9 cellular contexts compared by ENCODE assay signal in the genomic region with DNA sequence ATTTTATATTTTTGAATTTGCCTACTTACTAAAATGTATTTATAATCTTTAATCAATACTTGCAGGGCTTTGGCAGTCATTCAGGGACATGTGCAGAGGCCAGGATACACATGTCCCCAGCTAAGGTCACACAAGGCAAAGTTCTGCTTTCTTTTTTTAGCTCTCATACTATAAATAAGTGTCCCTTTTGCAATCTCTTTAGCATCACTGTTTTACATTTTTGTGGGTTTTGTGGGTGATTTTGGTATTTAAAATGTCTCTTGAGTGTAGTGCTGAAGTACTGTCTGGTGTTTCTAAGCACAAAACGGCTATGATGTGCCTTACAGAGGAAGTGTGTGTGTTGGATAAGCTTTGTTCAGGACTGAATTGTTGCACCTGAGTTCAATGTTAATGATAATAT.
DNase-seq lines count a peak whose midpoint lies in the region; ATAC-seq and TF ChIP-seq lines count a peak whose summit lies in the region.
"Had no signal": no experiment of that assay in that cellular context is flagged by ENCODE, and none has a peak within 500 bp of the region (broad histone marks: within the 10 kb centered on the region; RNA-seq: fewer than 3 reads in every experiment).

No MANE protein-coding gene starts in this region.

- no peaks in the 10 kb centered on the region for H3K36me3 Mint-ChIP-seq in osteocyte (ENCODE audit: unreplicated experiment)

- H3K4me1 Mint-ChIP-seq in osteocyte (ENCODE audit: unreplicated experiment): peaks cover 13% of the 10 kb centered on the region
- H3K4me1 Mint-ChIP-seq: neural crest cell had no signal

- no peaks in the 10 kb centered on the region for H3K27me3 ChIP-seq in left lung

- H3K4me1 ChIP-seq in left lung: peaks cover 4 to 7% of the 10 kb centered on the region in 2 donors

- no peak overlapping the region for H3K4me3 ChIP-seq in left lung

- no peak overlapping the region for H3K4me3 Mint-ChIP-seq in osteocyte (ENCODE audit: unreplicated experiment)
- H3K4me3 Mint-ChIP-seq: neural crest cell had no signal

- no peak for TF ChIP-seq CTCF in left lung (IDR thresholded peaks at IDR 0.05)
- no peak for TF ChIP-seq CTCF in osteocyte (IDR thresholded peaks at IDR 0.05)

- H3K9me3 ChIP-seq in left lung: no peaks in the 10 kb centered on the region

- intact Hi-C loops in left lung (cut with DNase I) (no loop called here), posterior vena cava (cut with DNase I) (no loop called here)

- H3K27ac ChIP-seq in left lung: no peak overlapping the region

- DNase-seq in RPMI8226: peak; percentile 86
- DNase-seq in left lung: no peak
- DNase-seq in posterior vena cava (ENCODE audit: low spot score): no peak
- no peak for DNase-seq in NCI-H1436 (lab: John Stamatoyannopoulos, UW)
- no peak for DNase-seq in osteocyte (ENCODE audit: extremely low spot score, unreplicated experiment)
- no peak for DNase-seq in effector CD8-positive, alpha-beta T cell (lab: John Stamatoyannopoulos, UW)

- no peaks in the 10 kb centered on the region for H3K36me3 ChIP-seq in left lung

- no peaks in the 10 kb centered on the region for H3K9me3 Mint-ChIP-seq in osteocyte (ENCODE audit: unreplicated experiment)
- H3K9me3 Mint-ChIP-seq: neural crest cell had no signal

- no peak overlapping the region for H3K27ac Mint-ChIP-seq in osteocyte (ENCODE audit: unreplicated experiment)

- no peaks in the 10 kb centered on the region for H3K27me3 Mint-ChIP-seq in osteocyte (ENCODE audit: unreplicated experiment)

- ATAC-seq in GM19025 (IDR thresholded peaks at IDR 0.05; ENCODE audit: low read depth, unreplicated experiment) (peak; percentile 68), HG03060 (IDR thresholded peaks at IDR 0.05; ENCODE audit: low read depth, unreplicated experiment) (peak; percentile 86), left lung (peak; percentile 96)
